Comparison of ENCODE assay signal across 22 cellular contexts in genomic region chr1:202088216-202088615, GRCh38. TPM values are rescaled to one million over a fixed set of nuclear protein-coding genes. Genes with fewer than 3 reads are reported as not detected.
DNase-seq lines count a peak whose midpoint lies in the region; ATAC-seq, FAIRE-seq and TF ChIP-seq lines count a peak whose summit lies in the region.
"Had no signal": no experiment of that assay in that cellular context is flagged by ENCODE, and none has a peak within 500 bp of the region (broad histone marks: within the 10 kb centered on the region; RNA-seq: fewer than 3 reads in every experiment).

No MANE protein-coding gene starts in this region.

- H4K91ac ChIP-seq in neuronal stem cell (ENCODE audit: low read depth, low read length, poor library complexity) = no peak overlapping the region

- H2BK120ac ChIP-seq in neuronal stem cell (ENCODE audit: low read depth, low read length) = no peak overlapping the region

- H4K8ac ChIP-seq in neuronal stem cell (ENCODE audit: low read depth, low read length) = no peak overlapping the region

- H3K27ac ChIP-seq in neuronal stem cell (replicated peaks; ENCODE audit: low read length) = no peak overlapping the region
- H3K27ac ChIP-seq: right atrium auricular region, upper lobe of right lung had no signal

- no peak for FAIRE-seq in GM12892 (lab: Jason Lieb, UNC)
- FAIRE-seq: colon, endometrium had no signal

- no peak overlapping the region for H2BK5ac ChIP-seq in neuronal stem cell (ENCODE audit: low read length)

- WGBS in neuronal stem cell (ENCODE audit: extremely low coverage in 2 of 2, insufficient read length in 2 of 2, insufficient replicate concordance in 1 of 2), 2 donors = no CpG with 5 or more reads among the region's 3 CpGs

- H2AFZ ChIP-seq in neuronal stem cell (ENCODE audit: low read length) = no peak overlapping the region

- H3K4ac ChIP-seq in neuronal stem cell (ENCODE audit: low read length) = no peak overlapping the region

- no peak overlapping the region for H3K4me2 ChIP-seq in neuronal stem cell (ENCODE audit: insufficient read depth, low read length, poor library complexity, severe bottlenecking)

- no peak for ATAC-seq in HG02678 (IDR thresholded peaks at IDR 0.05; ENCODE audit: unreplicated experiment)
- ATAC-seq: HCT116; stimulated activated naive CD8-positive, alpha-beta T cell treated with anti-CD3 and anti-CD28 coated beads, Interleukin-15, Interleukin-2, amounts not matched to agents 100 U/mL and 50 U/mL, for 24 hours; upper lobe of right lung had no signal

- H3K36me3 ChIP-seq in neuronal stem cell (replicated peaks in 1 of 2; ENCODE audit: control insufficient read depth in 2 of 2, insufficient read depth in 2 of 2, low read length in 2 of 2) = no peaks in the 10 kb centered on the region
- H3K36me3 ChIP-seq: right atrium auricular region, upper lobe of right lung had no signal

- H3K18ac ChIP-seq in neuronal stem cell (ENCODE audit: low read length) = no peak overlapping the region

- H3K23ac ChIP-seq in neuronal stem cell (ENCODE audit: low read depth, low read length, poor library complexity) = no peak overlapping the region

- DNase-seq in Ammon's horn (ENCODE audit: low spot score) (peak; percentile 38), HT-29 (ENCODE audit: low spot score) (peak; percentile 60), globus pallidus (ENCODE audit: low spot score) (peak; percentile 54), neuronal stem cell (ENCODE audit: low spot score) (no peak), GM12892 (ENCODE audit: insufficient read length) (no peak), NCI-H2227 treated with DMSO at 0.1 percent for 48 hours (lab: John Stamatoyannopoulos, UW) (no peak)
- no peak for DNase-seq in activated CD4-positive, alpha-beta T cell treated with anti-CD3 and anti-CD28 coated beads for 48 hours
- DNase-seq: activated CD4-positive, alpha-beta memory T cell treated with anti-CD3 and anti-CD28 coated beads, Interleukin-2, amount 10 ng/mL, durations not matched to agents 7 days and 5 days; activated naive CD4-positive, alpha-beta T cell treated with anti-CD3 and anti-CD28 coated beads for 36 hours; activated T-cell treated with anti-CD3 and anti-CD28 coated beads, Interleukin-2, amount 50 U/mL, for 1 hour; islet precursor cell; Karpas-422; NCI-H1105 treated with DMSO at 0.1 percent for 48 hours; stimulated activated naive CD8-positive, alpha-beta T cell treated with anti-CD3 and anti-CD28 coated beads, Interleukin-15, Interleukin-2, amounts not matched to agents 100 U/mL and 50 U/mL, for 24 hours; T-helper 1 cell; upper lobe of right lung had no signal

- peaks cover 0 to 9% (median 0%) of the 10 kb centered on the region in 3 experiments for H3K27me3 ChIP-seq in neuronal stem cell (ENCODE audit: control insufficient read depth in 3 of 3, insufficient read depth in 3 of 3, low read depth in 1 of 3, low read length in 3 of 3)
- H3K27me3 ChIP-seq: right atrium auricular region, upper lobe of right lung had no signal

- peak overlapping the region; percentile 34 for H3K9ac ChIP-seq in neuronal stem cell (ENCODE audit: low read depth, low read length, poor library complexity)

- no peaks in the 10 kb centered on the region for H3K79me1 ChIP-seq in neuronal stem cell (ENCODE audit: low read depth, low read length)

- TF ChIP-seq POLR2A in GM12892 (IDR thresholded peaks at IDR 0.05; ENCODE audit: low read depth, low read length) = no peak

- no peaks in the 10 kb centered on the region for H3K9me3 ChIP-seq in neuronal stem cell (replicated peaks in 1 of 2; ENCODE audit: control insufficient read depth in 2 of 2, insufficient read depth in 1 of 2, low read depth in 1 of 2, low read length in 2 of 2)
- H3K9me3 ChIP-seq: right atrium auricular region, upper lobe of right lung had no signal

- H3K14ac ChIP-seq in neuronal stem cell (ENCODE audit: low read length) = no peak overlapping the region

- H2AK5ac ChIP-seq in neuronal stem cell (ENCODE audit: low read depth, low read length) = no peak overlapping the region

- H2BK12ac ChIP-seq in neuronal stem cell (ENCODE audit: low read length) = no peak overlapping the region

- H3K4me3 ChIP-seq in neuronal stem cell (ENCODE audit: low read length in 2 of 2) = no peak overlapping the region
- H3K4me3 ChIP-seq: right atrium auricular region, upper lobe of right lung had no signal

- H3K4me1 ChIP-seq in neuronal stem cell (ENCODE audit: control insufficient read depth in 2 of 2, insufficient read depth in 1 of 2, low read depth in 1 of 2, low read length in 2 of 2) = peaks cover 16 to 28% of the 10 kb centered on the region in 2 donors
- H3K4me1 ChIP-seq: upper lobe of right lung had no signal

- H2BK15ac ChIP-seq in neuronal stem cell (ENCODE audit: low read length) = no peak overlapping the region

RNA-seq across cellular contexts. Expression of gene GPR37L1, which starts 34.5 kb away (rescaled TPM):
- 0.69 TPM in 1 of 2 replicates, not detected in the other for total RNA-seq in HT-29 (2014; rRNA removed; shearing (Covaris generic))
- polyA plus RNA-seq in neuronal stem cell (2013, experiment 1 of 2) = 0.06 TPM
- polyA plus RNA-seq in neuronal stem cell (2013, experiment 2 of 2) = 0.08 TPM
- 0.15 TPM for polyA plus RNA-seq in GM12892 (2012; ENCODE audit: missing spikeins)
- total RNA-seq: activated CD4-positive, alpha-beta memory T cell treated with anti-CD3 and anti-CD28 coated beads, Interleukin-2, amount 10 ng/mL, durations not matched to agents 7 days and 5 days; activated naive CD4-positive, alpha-beta T cell treated with anti-CD3 and anti-CD28 coated beads for 36 hours; mesenteric fat pad had no signal

RNA-seq across cellular contexts. Expression of gene ARL8A, which starts 56.3 kb away (rescaled TPM):
- 17.0 and 21.2 TPM in 2 replicates for total RNA-seq in HT-29 (2014; rRNA removed; shearing (Covaris generic))
- 33.4 TPM for polyA plus RNA-seq in neuronal stem cell (2013, experiment 1 of 2)
- polyA plus RNA-seq in neuronal stem cell (2013, experiment 2 of 2) = 32.1 TPM
- 12.4 TPM for polyA plus RNA-seq in GM12892 (2012; ENCODE audit: missing spikeins)

Comparison
In these comparisons a context has a peak if more than half of its experiments do, and no peak if none do; other contexts are left out.
1. DNase-seq: peak in Ammon's horn (single experiment), HT-29 (single experiment) and globus pallidus (single experiment); none in neuronal stem cell (single experiment), activated CD4-positive, alpha-beta T cell treated with anti-CD3 and anti-CD28 coated beads for 48 hours (single experiment), GM12892 (single experiment) and NCI-H2227 treated with DMSO at 0.1 percent for 48 hours (single experiment).